ENCODE assay signal across 19 cellular contexts in the genomic region with DNA sequence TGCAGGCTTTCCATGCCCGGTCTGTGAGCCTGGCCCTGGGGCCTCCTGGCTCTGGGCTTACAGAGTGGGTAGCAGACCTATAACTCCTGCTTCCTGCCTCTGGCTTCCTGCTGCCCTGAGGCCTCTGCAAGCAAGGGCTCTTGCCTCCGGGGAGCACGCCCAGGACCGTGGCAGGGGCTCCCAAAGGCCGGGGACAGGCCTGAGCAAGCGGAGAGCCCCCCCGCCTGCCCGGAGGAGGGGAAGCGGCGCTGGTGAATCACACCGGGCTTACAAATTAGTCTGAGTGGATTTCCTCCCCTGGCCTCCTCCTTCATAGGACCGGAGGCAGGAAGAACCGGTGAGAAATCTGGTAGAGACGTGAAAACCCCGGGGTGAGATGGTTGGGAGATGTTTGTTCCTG. TPM values are rescaled to one million over a fixed set of nuclear protein-coding genes. Genes with fewer than 3 reads are reported as not detected.
DNase-seq lines count a peak whose midpoint lies in the region; ATAC-seq, FAIRE-seq and TF ChIP-seq lines count a peak whose summit lies in the region.
"Had no signal": no experiment of that assay in that cellular context is flagged by ENCODE, and none has a peak within 500 bp of the region (broad histone marks: within the 10 kb centered on the region; RNA-seq: fewer than 3 reads in every experiment).

No MANE protein-coding gene starts in this region.

- no peaks in the 10 kb centered on the region for H3K4me1 ChIP-seq in breast epithelium
- H3K4me1 ChIP-seq: transverse colon had no signal

- H3K27me3 Mint-ChIP-seq in MCF 10A (ENCODE audit: insufficient read depth, unreplicated experiment): no peaks in the 10 kb centered on the region

- FAIRE-seq in urothelium cell line (lab: Jason Lieb, UNC): no peak

- no peaks in the 10 kb centered on the region for H3K36me3 ChIP-seq in breast epithelium
- H3K36me3 ChIP-seq: transverse colon had no signal

- ATAC-seq in SK-N-SH treated with all-trans-retinoic acid at 6 μM for 48 hours (peak; percentile 72), Right ventricle myocardium inferior (no peak), HG03108 (IDR thresholded peaks at IDR 0.05; ENCODE audit: unreplicated experiment) (no peak)

- BruUV-seq in MCF 10A (replicated peaks; lab: Mats Ljungman, UMichigan): no TSS peak

- peaks cover 0 to 9% of the 10 kb centered on the region in 2 donors for H3K9me3 ChIP-seq in breast epithelium
- H3K9me3 ChIP-seq: transverse colon had no signal

- intact Hi-C loops in MCF 10A (cut with micrococcal nuclease): no loop called here
- intact Hi-C loops in breast epithelium (cut with DNase I; ENCODE audit: low total_unique reads): no loop called here
- intact Hi-C loops in Right ventricle myocardium inferior (cut with DNase I): no loop called here

- CTCF ChIA-PET in MCF 10A (lab: Yijun Ruan, JAX): interaction anchor here (1.4 to 1.9 kb wide), 2 partner anchors 27 to 184 kb away, joined by 4 read pairs; no protein-coding TSS in a partner anchor

- POLR2A ChIA-PET in MCF 10A (lab: Yijun Ruan, JAX): no interaction called here

- no peaks in the 10 kb centered on the region for H3K36me3 Mint-ChIP-seq in MCF 10A (ENCODE audit: insufficient read depth, unreplicated experiment)
- H3K36me3 Mint-ChIP-seq: activated naive CD8-positive, alpha-beta T cell treated with anti-CD3 and anti-CD28 coated beads for 36 hours had no signal

- H3K4me3 Mint-ChIP-seq in MCF 10A (ENCODE audit: unreplicated experiment): peak overlapping the region; percentile 45
- H3K4me3 Mint-ChIP-seq: activated naive CD8-positive, alpha-beta T cell treated with anti-CD3 and anti-CD28 coated beads for 36 hours had no signal

- no peaks in the 10 kb centered on the region for H3K9me3 Mint-ChIP-seq in MCF 10A (ENCODE audit: unreplicated experiment)
- H3K9me3 Mint-ChIP-seq: activated naive CD8-positive, alpha-beta T cell treated with anti-CD3 and anti-CD28 coated beads for 36 hours had no signal

- H3K4me1 Mint-ChIP-seq in MCF 10A (ENCODE audit: insufficient read depth, unreplicated experiment): peaks cover 12% of the 10 kb centered on the region
- H3K4me1 Mint-ChIP-seq: activated naive CD8-positive, alpha-beta T cell treated with anti-CD3 and anti-CD28 coated beads for 36 hours had no signal

- no peak overlapping the region for H3K4me3 ChIP-seq in breast epithelium
- H3K4me3 ChIP-seq: transverse colon had no signal

- peak; percentile 83 for DNase-seq in MCF 10A (ENCODE audit: unreplicated experiment)
- no peak for DNase-seq in breast epithelium (ENCODE audit: low spot score in 2 of 2)
- DNase-seq in glomerular visceral epithelial cell (ENCODE audit: extremely low spot score): peak; percentile 72
- DNase-seq in urothelium cell line (ENCODE audit: low spot score): peak; percentile 89
- no peak for DNase-seq in Right ventricle myocardium inferior (ENCODE audit: missing footprints)
- no peak for DNase-seq in T-helper 2 cell
- DNase-seq: activated naive CD8-positive, alpha-beta T cell treated with anti-CD3 and anti-CD28 coated beads for 36 hours; DMS 273 treated with DMSO at 0.1 percent for 48 hours; foreskin melanocyte; GOT3; NCI-H510A; SIG-M5; stimulated activated CD4-positive, alpha-beta T cell treated with anti-CD3 and anti-CD28 coated beads, Interleukin-12 subunit alpha, Interleukin-12 subunit beta, amount 100 ng/mL, for 4 hours; transverse colon had no signal

- no peak for TF ChIP-seq POLR2A in breast epithelium (IDR thresholded peaks at IDR 0.05)

- H3K27me3 ChIP-seq in breast epithelium: peaks cover 2 to 30% of the 10 kb centered on the region in 2 donors

- TF ChIP-seq CTCF in MCF 10A (IDR thresholded peaks at IDR 0.05; ENCODE audit: unreplicated experiment): no peak
- no peak for TF ChIP-seq CTCF in breast epithelium (IDR thresholded peaks at IDR 0.05)

- H3K27ac ChIP-seq in breast epithelium: no peak overlapping the region
- H3K27ac ChIP-seq: HL-60, transverse colon had no signal

- H3K27ac Mint-ChIP-seq in MCF 10A (ENCODE audit: low read depth, unreplicated experiment): peak overlapping the region; percentile 50
- H3K27ac Mint-ChIP-seq: activated naive CD8-positive, alpha-beta T cell treated with anti-CD3 and anti-CD28 coated beads for 36 hours had no signal

TF ChIP-seq in SK-N-SH treated with all-trans-retinoic acid at 6 μM for 48 hours, 23 proteins besides CTCF, POLR2A, EP300 and RAD21:
- TF ChIP-seq ARNTL (CRISPR knock-in tag; IDR thresholded peaks at IDR 0.05; ENCODE audit: borderline replicate concordance, low read depth) (no peak), TCF4 (CRISPR knock-in tag; IDR thresholded peaks at IDR 0.05; ENCODE audit: borderline replicate concordance) (no peak)
- TF ChIP-seq, protein P1, sequence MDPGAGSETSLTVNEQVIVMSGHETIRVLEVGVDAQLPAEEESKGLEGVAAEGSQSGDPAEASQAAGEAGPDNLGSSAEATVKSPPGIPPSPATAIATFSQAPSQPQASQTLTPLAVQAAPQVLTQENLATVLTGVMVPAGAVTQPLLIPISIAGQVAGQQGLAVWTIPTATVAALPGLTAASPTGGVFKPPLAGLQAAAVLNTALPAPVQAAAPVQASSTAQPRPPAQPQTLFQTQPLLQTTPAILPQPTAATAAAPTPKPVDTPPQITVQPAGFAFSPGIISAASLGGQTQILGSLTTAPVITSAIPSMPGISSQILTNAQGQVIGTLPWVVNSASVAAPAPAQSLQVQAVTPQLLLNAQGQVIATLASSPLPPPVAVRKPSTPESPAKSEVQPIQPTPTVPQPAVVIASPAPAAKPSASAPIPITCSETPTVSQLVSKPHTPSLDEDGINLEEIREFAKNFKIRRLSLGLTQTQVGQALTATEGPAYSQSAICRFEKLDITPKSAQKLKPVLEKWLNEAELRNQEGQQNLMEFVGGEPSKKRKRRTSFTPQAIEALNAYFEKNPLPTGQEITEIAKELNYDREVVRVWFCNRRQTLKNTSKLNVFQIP (CRISPR knock-in tag; IDR thresholded peaks at IDR 0.05; ENCODE audit: borderline replicate concordance, low read depth): no peak

RNA-seq across cellular contexts. Expression of a gene that starts 1.5 kb away (rescaled TPM):
- total RNA-seq in MCF 10A (2022) (not detected in 2 replicates), breast epithelium (not detected), Right ventricle myocardium inferior (not detected)
- total RNA-seq: activated naive CD8-positive, alpha-beta T cell treated with anti-CD3 and anti-CD28 coated beads for 36 hours; dermis microvascular lymphatic vessel endothelial cell; left cardiac atrium; transverse colon had no signal

Comparison
In these comparisons a context has a peak if more than half of its experiments do, and no peak if none do; other contexts are left out.
1. DNase-seq: peak in MCF 10A (single experiment), glomerular visceral epithelial cell (single experiment) and urothelium cell line (single experiment); none in breast epithelium (0 of 2), Right ventricle myocardium inferior (single experiment) and T-helper 2 cell (0 of 5).